ENCODE assay signal across 2 cellular contexts in the genomic region with DNA sequence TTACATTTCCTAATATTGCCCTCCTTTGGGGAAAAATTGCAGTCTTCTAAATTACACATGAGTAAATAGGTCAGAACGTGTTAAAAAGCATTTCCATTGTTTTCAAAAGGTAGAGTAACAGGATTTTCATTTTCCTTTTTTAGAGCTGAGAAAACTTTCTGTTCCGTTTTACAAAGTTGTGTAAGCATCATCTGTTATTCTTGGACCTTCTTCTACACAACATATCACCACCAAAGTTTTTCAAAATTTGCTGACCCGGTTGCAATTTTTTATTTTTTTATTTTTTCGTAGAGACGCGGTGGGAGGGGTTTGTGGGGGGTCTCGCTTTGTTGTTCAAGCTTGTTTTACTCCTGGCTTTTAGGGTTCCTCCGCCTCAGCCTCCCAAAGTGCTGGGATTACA.
TF ChIP-seq lines count a peak whose summit lies in the region.

No MANE protein-coding gene starts in this region.

TF ChIP-seq in SK-N-SH, 30 proteins besides CTCF, POLR2A, EP300 and RAD21 (continued from another document):
- TF ChIP-seq, protein P1, sequence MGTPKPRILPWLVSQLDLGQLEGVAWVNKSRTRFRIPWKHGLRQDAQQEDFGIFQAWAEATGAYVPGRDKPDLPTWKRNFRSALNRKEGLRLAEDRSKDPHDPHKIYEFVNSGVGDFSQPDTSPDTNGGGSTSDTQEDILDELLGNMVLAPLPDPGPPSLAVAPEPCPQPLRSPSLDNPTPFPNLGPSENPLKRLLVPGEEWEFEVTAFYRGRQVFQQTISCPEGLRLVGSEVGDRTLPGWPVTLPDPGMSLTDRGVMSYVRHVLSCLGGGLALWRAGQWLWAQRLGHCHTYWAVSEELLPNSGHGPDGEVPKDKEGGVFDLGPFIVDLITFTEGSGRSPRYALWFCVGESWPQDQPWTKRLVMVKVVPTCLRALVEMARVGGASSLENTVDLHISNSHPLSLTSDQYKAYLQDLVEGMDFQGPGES (IDR thresholded peaks at IDR 0.05; ENCODE audit: low read depth, low read length): no peak
- TF ChIP-seq MXI1 (IDR thresholded peaks at IDR 0.05; ENCODE audit: low read depth, low read length) (no peak), ELF1 (IDR thresholded peaks at IDR 0.05) (no peak), RFX5 (IDR thresholded peaks at IDR 0.05; ENCODE audit: low read length) (no peak), FOSL2 (IDR thresholded peaks at IDR 0.05; ENCODE audit: borderline replicate concordance, low read depth) (no peak), NRF1 (IDR thresholded peaks at IDR 0.05; ENCODE audit: low read depth, low read length) (no peak), GATA2 (CRISPR knock-in tag; IDR thresholded peaks at IDR 0.05) (no peak)
- TF ChIP-seq, protein P2, sequence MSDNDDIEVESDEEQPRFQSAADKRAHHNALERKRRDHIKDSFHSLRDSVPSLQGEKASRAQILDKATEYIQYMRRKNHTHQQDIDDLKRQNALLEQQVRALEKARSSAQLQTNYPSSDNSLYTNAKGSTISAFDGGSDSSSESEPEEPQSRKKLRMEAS (IDR thresholded peaks at IDR 0.05; ENCODE audit: low read depth): no peak

TF ChIP-seq in SK-N-SH treated with all-trans-retinoic acid at 6 μM for 48 hours, 23 proteins besides CTCF, POLR2A, EP300 and RAD21 (continued from another document):
- TF ChIP-seq, protein P3, sequence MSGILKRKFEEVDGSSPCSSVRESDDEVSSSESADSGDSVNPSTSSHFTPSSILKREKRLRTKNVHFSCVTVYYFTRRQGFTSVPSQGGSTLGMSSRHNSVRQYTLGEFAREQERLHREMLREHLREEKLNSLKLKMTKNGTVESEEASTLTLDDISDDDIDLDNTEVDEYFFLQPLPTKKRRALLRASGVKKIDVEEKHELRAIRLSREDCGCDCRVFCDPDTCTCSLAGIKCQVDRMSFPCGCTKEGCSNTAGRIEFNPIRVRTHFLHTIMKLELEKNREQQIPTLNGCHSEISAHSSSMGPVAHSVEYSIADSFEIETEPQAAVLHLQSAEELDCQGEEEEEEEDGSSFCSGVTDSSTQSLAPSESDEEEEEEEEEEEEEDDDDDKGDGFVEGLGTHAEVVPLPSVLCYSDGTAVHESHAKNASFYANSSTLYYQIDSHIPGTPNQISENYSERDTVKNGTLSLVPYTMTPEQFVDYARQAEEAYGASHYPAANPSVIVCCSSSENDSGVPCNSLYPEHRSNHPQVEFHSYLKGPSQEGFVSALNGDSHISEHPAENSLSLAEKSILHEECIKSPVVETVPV (CRISPR knock-in tag; IDR thresholded peaks at IDR 0.05): no peak
